8 cellular contexts compared by ENCODE assay signal in genomic region chr22:31625661-31626426, GRCh38. TPM values are rescaled to one million over a fixed set of nuclear protein-coding genes. Genes with fewer than 3 reads are reported as not detected.
DNase-seq lines count a peak whose midpoint lies in the region; ATAC-seq, FAIRE-seq and TF ChIP-seq lines count a peak whose summit lies in the region.

No MANE protein-coding gene starts in this region.

- peak overlapping the region; percentile 27 for H3K4me3 ChIP-seq in brain microvascular endothelial cell (ENCODE audit: low read depth, low read length)

- H3K9me3 Mint-ChIP-seq in stimulated activated memory B cell treated with anti-CD40 and anti-IgM and Interleukin-4, amounts not matched to agents 10 μg/mL and 1 μg/mL and 100 μg/mL, for 72 hours = no peaks in the 10 kb centered on the region

- peak overlapping the region; percentile 79 for H3K27ac Mint-ChIP-seq in stimulated activated memory B cell treated with anti-CD40 and anti-IgM and Interleukin-4, amounts not matched to agents 10 μg/mL and 1 μg/mL and 100 μg/mL, for 72 hours

- peaks cover 56% of the 10 kb centered on the region for H3K4me1 Mint-ChIP-seq in stimulated activated memory B cell treated with anti-CD40 and anti-IgM and Interleukin-4, amounts not matched to agents 10 μg/mL and 1 μg/mL and 100 μg/mL, for 72 hours

- H3K27me3 ChIP-seq in brain microvascular endothelial cell (replicated peaks) = no peaks in the 10 kb centered on the region

- in situ Hi-C loops in brain microvascular endothelial cell (cut with HindIII; ENCODE audit: low pct_ligation_motif_present, low sequenced_read_pairs) = no loop called here

- no peaks in the 10 kb centered on the region for H3K27me3 Mint-ChIP-seq in stimulated activated memory B cell treated with anti-CD40 and anti-IgM and Interleukin-4, amounts not matched to agents 10 μg/mL and 1 μg/mL and 100 μg/mL, for 72 hours

- ATAC-seq in stimulated activated memory B cell treated with anti-CD40 and anti-IgM and Interleukin-4, amounts not matched to agents 10 μg/mL and 1 μg/mL and 100 μg/mL, for 72 hours = no peak
- no peak for ATAC-seq in HG03342 (IDR thresholded peaks at IDR 0.05; ENCODE audit: unreplicated experiment)

- H3K36me3 Mint-ChIP-seq in stimulated activated memory B cell treated with anti-CD40 and anti-IgM and Interleukin-4, amounts not matched to agents 10 μg/mL and 1 μg/mL and 100 μg/mL, for 72 hours = peaks cover 29% of the 10 kb centered on the region

- peak; percentile 27 for DNase-seq in NCI-H2196 (lab: John Stamatoyannopoulos, UW; ENCODE audit: unreplicated experiment)
- no peak for DNase-seq in NCI-H2196 treated with DMSO at 0.1 percent for 48 hours (lab: John Stamatoyannopoulos, UW; ENCODE audit: unreplicated experiment)
- DNase-seq in brain microvascular endothelial cell = peak; percentile 43
- DNase-seq in islet precursor cell = peak; percentile 86
- DNase-seq in GM12892 (ENCODE audit: insufficient read length) = no peak
- no peak for DNase-seq in GM12891 (ENCODE audit: insufficient read length, low spot score)

- no peak overlapping the region for H3K27ac ChIP-seq in brain microvascular endothelial cell

- peak; percentile 14 for TF ChIP-seq CTCF in brain microvascular endothelial cell (IDR thresholded peaks at IDR 0.05; ENCODE audit: low read depth, low read length, missing control alignments)

- FAIRE-seq in GM12892 (lab: Jason Lieb, UNC) = no peak
- no peak for FAIRE-seq in GM12891 (lab: Jason Lieb, UNC)

- TF ChIP-seq POLR2A in GM12892 (IDR thresholded peaks at IDR 0.05; ENCODE audit: low read depth, low read length) (no peak), GM12891 (IDR thresholded peaks at IDR 0.05; ENCODE audit: low read depth, low read length) (no peak)

- H3K4me3 Mint-ChIP-seq in stimulated activated memory B cell treated with anti-CD40 and anti-IgM and Interleukin-4, amounts not matched to agents 10 μg/mL and 1 μg/mL and 100 μg/mL, for 72 hours = no peak overlapping the region

- H3K36me3 ChIP-seq in brain microvascular endothelial cell (replicated peaks) = peaks cover 26% of the 10 kb centered on the region

TF ChIP-seq in GM12891, 5 proteins besides CTCF, POLR2A, EP300 and RAD21:
- no peak for TF ChIP-seq POU2F2 (IDR thresholded peaks at IDR 0.05; ENCODE audit: low read depth, low read length)
- no peak for TF ChIP-seq PAX5 (IDR thresholded peaks at IDR 0.05; ENCODE audit: insufficient read depth, low read length, severe bottlenecking)
- no peak; the same call in 1 of the 2 replicates for TF ChIP-seq POLR2AphosphoS5 (IDR thresholded peaks at IDR 0.05; ENCODE audit: low read depth, low read length)
- TF ChIP-seq TAF1 (IDR thresholded peaks at IDR 0.05; ENCODE audit: low read depth, low read length) = no peak
- TF ChIP-seq SPI1 (IDR thresholded peaks at IDR 0.05; ENCODE audit: low read depth, low read length) = no peak

RNA-seq across cellular contexts. Expression of gene PISD, which starts 36.2 kb away (rescaled TPM):
- polyA plus RNA-seq in GM12892 (2012; ENCODE audit: missing spikeins) = 30.4 TPM
- 29.0 TPM for polyA plus RNA-seq in GM12891 (2012; ENCODE audit: low read depth, missing spikeins)

Comparison
In these comparisons a context has a peak if more than half of its experiments do, and no peak if none do; other contexts are left out.
1. DNase-seq: peak in NCI-H2196 (single experiment), brain microvascular endothelial cell (single experiment) and islet precursor cell (single experiment); none in NCI-H2196 treated with DMSO at 0.1 percent for 48 hours (single experiment), GM12892 (single experiment) and GM12891 (single experiment).